8 cellular contexts compared by ENCODE assay signal in genomic region chr12:103840881-103841689, GRCh38. TPM values are rescaled to one million over a fixed set of nuclear protein-coding genes. Genes with fewer than 3 reads are reported as not detected.
DNase-seq lines count a peak whose midpoint lies in the region; ATAC-seq and TF ChIP-seq lines count a peak whose summit lies in the region.

Gene NT5DC3 (minus strand): TSS chr12:103841234. CDS start chr12:103841156, 78 bp downstream.

- intact Hi-C loops in adrenal gland (cut with DNase I), result no loop called here
- intact Hi-C loops in left cardiac atrium (cut with DNase I), result no loop called here
- intact Hi-C loops in prostate gland (cut with DNase I), result loop anchor here (2.0 kb wide), 1 partner anchor 36 kb away; no protein-coding TSS in a partner anchor

- H3K27me3 ChIP-seq in adrenal gland, result no peaks in the 10 kb centered on the region
- H3K27me3 ChIP-seq in prostate gland (replicated peaks; ENCODE audit: insufficient read depth), result no peaks in the 10 kb centered on the region

- H3K4me1 ChIP-seq in adrenal gland (replicated peaks in 1 of 2) (peaks cover 9 to 19% of the 10 kb centered on the region in 2 donors), prostate gland (replicated peaks) (no peaks in the 10 kb centered on the region)

- H3K27ac Mint-ChIP-seq in T-cell, result peak within 1 kb of the TSS; percentile 52

- peak; percentile 79 for ATAC-seq in HG02571 (IDR thresholded peaks at IDR 0.05; ENCODE audit: unreplicated experiment)
- ATAC-seq in T-cell (replicated peaks in 1 of 4), result peak; percentile 90 to 93 (median 91)
- ATAC-seq in left cardiac atrium, result peak; percentile 97 to 98

- H3K27me3 Mint-ChIP-seq in T-cell, result no peaks in the 10 kb centered on the region

- H3K9me3 ChIP-seq in adrenal gland (replicated peaks in 1 of 3) (no peaks in the 10 kb centered on the region), prostate gland (no peaks in the 10 kb centered on the region)

- TF ChIP-seq POLR2A in adrenal gland (IDR thresholded peaks at IDR 0.05) (peak; percentile 90 to 98), prostate gland (IDR thresholded peaks at IDR 0.05) (peak; percentile 88)

- H3K27ac ChIP-seq in adrenal gland, result peak within 1 kb of the TSS in 3 of 5 donors; percentile 74 to 77 (median 76)
- peak within 1 kb of the TSS; percentile 78 to 81 for H3K27ac ChIP-seq in prostate gland

- H3K9me3 Mint-ChIP-seq in T-cell, result no peaks in the 10 kb centered on the region

- H3K36me3 ChIP-seq in adrenal gland (replicated peaks in 1 of 2), result no peaks in the 10 kb centered on the region
- H3K36me3 ChIP-seq in prostate gland, result no peaks in the 10 kb centered on the region

- DNase-seq in GM12865 (ENCODE audit: low read depth) (peak; percentile 92), NAMALWA (ENCODE audit: low spot score) (peak; percentile 88), T-cell (peak; percentile 52 to 81 (median 75)), adrenal gland (peak; percentile 85 to 92 (median 86)), left cardiac atrium (peak; percentile 81), prostate gland (ENCODE audit: low spot score) (peak; percentile 85), ureter (ENCODE audit: low spot score) (peak; percentile 89)

- peaks cover 4% of the 10 kb centered on the region for H3K36me3 Mint-ChIP-seq in T-cell

- peak within 1 kb of the TSS; percentile 78 to 87 (median 86) for H3K4me3 Mint-ChIP-seq in T-cell

- CTCF ChIA-PET in T-cell (lab: Charles Lee), result interaction anchor here in 1 of 2 donors (0.6 to 1.3 kb wide), 2 partner anchors 89 to 128 kb away, joined by 3 read pairs; partner anchors contain the start of gene HSP90B1

- 0 to 1% (median 1%) methylated on average over 1 to 86 of the region's 86 CpGs for WGBS in adrenal gland, 4 donors
- WGBS in prostate gland, result 2% methylated on average over 19 of the region's 86 CpGs

- TF ChIP-seq CTCF in GM12865 (IDR thresholded peaks at IDR 0.05; ENCODE audit: insufficient read depth, low read depth, low read length, missing control alignments), result no peak
- peak in 1 of 6 experiments; percentile 27 for TF ChIP-seq CTCF in adrenal gland (IDR thresholded peaks at IDR 0.05)
- TF ChIP-seq CTCF in prostate gland (IDR thresholded peaks at IDR 0.05), result peak in 1 of 4 experiments; percentile 42

- H3K4me3 ChIP-seq in GM12865 (ENCODE audit: low read depth, low read length) (peak within 1 kb of the TSS; percentile 98), adrenal gland (peak within 1 kb of the TSS in 3 of 4 donors; percentile 61 to 76 (median 66)), prostate gland (peak within 1 kb of the TSS; percentile 63 to 78)

- POLR2A ChIA-PET in T-cell (lab: Charles Lee), result interaction anchor here in 1 of 2 donors (0.6 kb wide), 1 partner anchor 71 kb away, joined by 3 read pairs; no protein-coding TSS in a partner anchor

- H3K4me1 Mint-ChIP-seq in T-cell, result peaks cover 16 to 17% (median 17%) of the 10 kb centered on the region in 3 donors

RNA-seq across cellular contexts. Expression of gene NT5DC3, which starts in this region (rescaled TPM):
- 1 to 10 TPM; 4.2 to 7.4 (median 6.3) TPM for total RNA-seq in T-cell
- total RNA-seq in adrenal gland, result 10 to 100 TPM in 4 of 8 donors, 1 to 10 TPM in 4; 4.8 to 13.1 (median 8.9) TPM
- polyA plus RNA-seq in adrenal gland, result 1 to 10 TPM; 4.1 to 5.4 (median 4.2) TPM
- total RNA-seq in left cardiac atrium, result 1 to 10 TPM; 2.4 to 4.9 TPM
- 10 to 100 TPM; 12.4 to 29.7 TPM for total RNA-seq in prostate gland
- total RNA-seq in ureter, result 11.0 TPM

Comparison
In these comparisons a context has a peak if more than half of its experiments do, and no peak if none do; other contexts are left out.
1. Peak in every context shown above with its lines: DNase-seq, ATAC-seq, H3K4me3 ChIP-seq and H3K27ac ChIP-seq.